Comparison of ENCODE assay signal across 8 cellular contexts in genomic region chr22:35430897-35431322, GRCh38. TPM values are rescaled to one million over a fixed set of nuclear protein-coding genes. Genes with fewer than 3 reads are reported as not detected.
DNase-seq lines count a peak whose midpoint lies in the region; ATAC-seq, FAIRE-seq and TF ChIP-seq lines count a peak whose summit lies in the region.

No MANE protein-coding gene starts in this region.

- DNase-seq in A673 (ENCODE audit: low spot score) (peak; percentile 84), GM19239 (ENCODE audit: insufficient read length, low spot score) (peak; percentile 55), NOMO-1 treated with DMSO at 0.1 percent for 48 hours (lab: John Stamatoyannopoulos, UW; ENCODE audit: unreplicated experiment) (peak; percentile 19), activated T-cell treated with anti-CD3 and anti-CD28 coated beads for 4 hours (peak; percentile 58), epithelial cell of prostate (ENCODE audit: low read depth, low spot score) (peak; percentile 46)
- DNase-seq in stimulated activated CD8-positive, alpha-beta memory T cell treated with anti-CD3 and anti-CD28 coated beads, Interleukin-2, amount 100 ng/mL, for 1 hour (ENCODE audit: low read depth in 2 of 2) = peak; percentile 38 to 46

- H3K4me1 ChIP-seq in A673 (ENCODE audit: insufficient read depth, low read length, poor library complexity, severe bottlenecking) (no peaks in the 10 kb centered on the region), mucosa of rectum (ENCODE audit: control insufficient read depth in 2 of 2, insufficient read depth in 2 of 2, low read length in 2 of 2) (peaks cover 4 to 16% of the 10 kb centered on the region in 2 donors)

- intact Hi-C loops in A673 (cut with micrococcal nuclease; ENCODE audit: unreplicated experiment) = loop anchor here (1.0 to 5.0 kb wide), 3 partner anchors 152 to 691 kb away; no protein-coding TSS in a partner anchor

- FAIRE-seq in GM19239 (lab: Jason Lieb, UNC) = no peak

- H3K27me3 ChIP-seq in A673 (replicated peaks; ENCODE audit: insufficient read depth, low read depth, low read length, poor library complexity) (no peaks in the 10 kb centered on the region), mucosa of rectum (ENCODE audit: control insufficient read depth in 2 of 2, insufficient read depth in 2 of 2, low read length in 2 of 2) (no peaks in the 10 kb centered on the region)

- H3K36me3 ChIP-seq in A673 (ENCODE audit: insufficient read depth, low read length, poor library complexity, severe bottlenecking) = peaks cover 73% of the 10 kb centered on the region
- peaks cover 0 to 4% of the 10 kb centered on the region in 2 donors for H3K36me3 ChIP-seq in mucosa of rectum (ENCODE audit: control insufficient read depth in 2 of 2, insufficient read depth in 2 of 2, low read length in 2 of 2)

- BruUV-seq in A673 (replicated peaks; lab: Mats Ljungman, UMichigan) = no TSS peak

- H3K27ac ChIP-seq in A673 (ENCODE audit: low read depth, low read length, poor library complexity, severe bottlenecking) (no peak overlapping the region), epithelial cell of prostate (no peak overlapping the region), mucosa of rectum (ENCODE audit: low read depth in 2 of 2, low read length in 2 of 2) (peak overlapping the region; percentile 51 to 72)

- POLR2A ChIA-PET in A673 (lab: Charles Lee; ENCODE audit: low non-redundant PET) = interaction anchor here (0.6 to 0.7 kb wide), 2 partner anchors 44 to 644 kb away, joined by 3 to 4 read pairs; no protein-coding TSS in a partner anchor

- TF ChIP-seq CTCF in A673 (conservative IDR thresholded peaks at IDR 0.05; ENCODE audit: low read depth, low read length) = peak; percentile 96

- H3K4me3 ChIP-seq in A673 (ENCODE audit: low read depth, low read length, poor library complexity, severe bottlenecking) (no peak overlapping the region), mucosa of rectum (ENCODE audit: low read length in 2 of 2) (no peak overlapping the region)

- peaks cover 13% of the 10 kb centered on the region for H3K9me3 ChIP-seq in A673 (ENCODE audit: low read depth, low read length, poor library complexity, severe bottlenecking)
- H3K9me3 ChIP-seq in mucosa of rectum (ENCODE audit: control insufficient read depth in 2 of 2, low read length in 2 of 2) = peaks cover 0 to 6% of the 10 kb centered on the region in 2 donors

- H3K9ac ChIP-seq in mucosa of rectum (ENCODE audit: low read depth in 1 of 2, low read length in 2 of 2) = peak overlapping the region in 1 of 2 donors; percentile 44

- CTCF ChIA-PET in A673 (lab: Charles Lee) = interaction anchor here (0.6 to 1.7 kb wide), 5 partner anchors 10 to 152 kb away, joined by 3 to 11 read pairs (median 4); no protein-coding TSS in a partner anchor

- no peak for ATAC-seq in HG03280 (IDR thresholded peaks at IDR 0.05; ENCODE audit: unreplicated experiment)

RNA-seq across cellular contexts. Expression of gene MCM5, which starts 31.0 kb away (rescaled TPM):
- total RNA-seq in A673 (2021) = 245 and 261 TPM in 2 replicates

RNA-seq across cellular contexts. Expression of gene HMOX1, which starts 50.0 kb away (rescaled TPM):
- total RNA-seq in A673 (2021) = 2.5 and 2.8 TPM in 2 replicates

Comparison
In these comparisons a context has a peak if more than half of its experiments do, and no peak if none do; other contexts are left out.
1. DNase-seq: peak in every context shown above with its lines; median percentile 84 in A673; 58 in activated T-cell treated with anti-CD3 and anti-CD28 coated beads for 4 hours; 55 in GM19239; 46 in epithelial cell of prostate; 42 in stimulated activated CD8-positive, alpha-beta memory T cell treated with anti-CD3 and anti-CD28 coated beads, Interleukin-2, amount 100 ng/mL, for 1 hour; 19 in NOMO-1 treated with DMSO at 0.1 percent for 48 hours.
2. H3K27ac ChIP-seq: peak in mucosa of rectum (2 of 2); none in A673 (single experiment) and epithelial cell of prostate (single experiment).